Comparison of ENCODE assay signal across 33 cellular contexts in genomic region chr16:3731126-3731935, GRCh38. TPM values are rescaled to one million over a fixed set of nuclear protein-coding genes. Genes with fewer than 3 reads are reported as not detected.
DNase-seq lines count a peak whose midpoint lies in the region; ATAC-seq, FAIRE-seq and TF ChIP-seq lines count a peak whose summit lies in the region.
"Had no signal": no experiment of that assay in that cellular context is flagged by ENCODE, and none has a peak within 500 bp of the region (broad histone marks: within the 10 kb centered on the region; RNA-seq: fewer than 3 reads in every experiment).

No MANE protein-coding gene starts in this region.

- no peaks in the 10 kb centered on the region for H3K4me1 ChIP-seq in GM12878 (ENCODE audit: control insufficient read depth, insufficient read depth, low read length)
- H3K4me1 ChIP-seq in CD4-positive, alpha-beta memory T cell (ENCODE audit: insufficient read depth, low read length): no peaks in the 10 kb centered on the region
- H3K4me1 ChIP-seq: BE2C, pancreas, vagina had no signal

- no peaks in the 10 kb centered on the region for H3K4me1 Mint-ChIP-seq in activated naive CD8-positive, alpha-beta T cell treated with anti-CD3 and anti-CD28 coated beads for 36 hours
- H3K4me1 Mint-ChIP-seq in activated naive CD8-positive, alpha-beta T cell treated with anti-CD3 and anti-CD28 coated beads, Interleukin-2, amount 50 U/mL, for 24 hours: no peaks in the 10 kb centered on the region
- H3K4me1 Mint-ChIP-seq in memory B cell: peaks cover 8% of the 10 kb centered on the region
- no peaks in the 10 kb centered on the region for H3K4me1 Mint-ChIP-seq in type B pancreatic cell (ENCODE audit: unreplicated experiment)
- peaks cover 0 to 4% (median 0%) of the 10 kb centered on the region in 4 donors for H3K4me1 Mint-ChIP-seq in CD4-positive, alpha-beta memory T cell
- H3K4me1 Mint-ChIP-seq: nephron, T-cell had no signal

- H3K9me3 Mint-ChIP-seq in activated naive CD8-positive, alpha-beta T cell treated with anti-CD3 and anti-CD28 coated beads for 36 hours: no peaks in the 10 kb centered on the region
- H3K9me3 Mint-ChIP-seq in activated naive CD8-positive, alpha-beta T cell treated with anti-CD3 and anti-CD28 coated beads, Interleukin-2, amount 50 U/mL, for 24 hours: no peaks in the 10 kb centered on the region
- H3K9me3 Mint-ChIP-seq in memory B cell: no peaks in the 10 kb centered on the region
- no peaks in the 10 kb centered on the region for H3K9me3 Mint-ChIP-seq in type B pancreatic cell
- H3K9me3 Mint-ChIP-seq in CD4-positive, alpha-beta memory T cell: peaks cover 0 to 8% (median 0%) of the 10 kb centered on the region in 8 donors
- H3K9me3 Mint-ChIP-seq: activated CD4-positive, alpha-beta T cell treated with anti-CD3 and anti-CD28 coated beads, Interleukin-2, amount 10 ng/mL, durations not matched to agents 24 days and 14 days; immature natural killer cell; nephron; stimulated activated naive CD8-positive, alpha-beta T cell treated with anti-CD3 and anti-CD28 coated beads, Interleukin-15, amount 100 ng/mL, for 72 hours; T-cell had no signal

- H3K4me3 ChIP-seq in GM12878: no peak overlapping the region
- no peak overlapping the region for H3K4me3 ChIP-seq in CD4-positive, alpha-beta memory T cell (ENCODE audit: low read length in 2 of 2)
- H3K4me3 ChIP-seq: coronary artery, HAP-1, pancreas, vagina had no signal

- no peak for FAIRE-seq in GM12878 (lab: Jason Lieb, UNC)
- no peak for FAIRE-seq in HTR-8/SVneo (lab: Jason Lieb, UNC)
- FAIRE-seq: bronchial epithelial cell, GM12891, pancreas, small intestine had no signal

- no peaks in the 10 kb centered on the region for H3K27me3 ChIP-seq in GM12878 (replicated peaks in 1 of 2; ENCODE audit: control insufficient read depth in 2 of 2, insufficient read depth in 2 of 2, low read length in 1 of 2)
- H3K27me3 ChIP-seq in CD4-positive, alpha-beta memory T cell (ENCODE audit: insufficient read depth, low read length): no peaks in the 10 kb centered on the region
- H3K27me3 ChIP-seq: BE2C, pancreas, vagina had no signal

- H3K9ac ChIP-seq in GM12878 (ENCODE audit: control insufficient read depth, insufficient read depth, low read length): no peak overlapping the region

- POLR2A ChIA-PET in GM12878 (lab: Charles Lee): no interaction called here
- POLR2A ChIA-PET in CD4-positive, alpha-beta memory T cell (lab: Charles Lee; ENCODE audit: partially characterized antibody): interaction anchor here (1.6 kb wide), 1 partner anchor 14 kb away, joined by 5 read pairs; the partner anchor contains the start of gene TRAP1

- intact Hi-C loops in GM12878 (cut with micrococcal nuclease; ENCODE audit: unreplicated experiment): no loop called here
- intact Hi-C loops in CD4-positive, alpha-beta memory T cell (cut with micrococcal nuclease): no loop called here

- peak; percentile 14; the same call in 1 of the 2 replicates for TF ChIP-seq POLR2A in GM12878 (IDR thresholded peaks at IDR 0.05; ENCODE audit: low read depth, low read length)

- no peak for TF ChIP-seq EP300 in GM12878 (IDR thresholded peaks at IDR 0.05; ENCODE audit: borderline replicate concordance in 1 of 2, control insufficient read depth in 1 of 2, low read depth in 2 of 2, low read length in 2 of 2)

- in situ Hi-C loops in GM12878 (cut with MboI): no loop called here

- H3K27me3 Mint-ChIP-seq in activated naive CD8-positive, alpha-beta T cell treated with anti-CD3 and anti-CD28 coated beads for 36 hours: no peaks in the 10 kb centered on the region
- no peaks in the 10 kb centered on the region for H3K27me3 Mint-ChIP-seq in activated naive CD8-positive, alpha-beta T cell treated with anti-CD3 and anti-CD28 coated beads, Interleukin-2, amount 50 U/mL, for 24 hours
- H3K27me3 Mint-ChIP-seq in memory B cell: no peaks in the 10 kb centered on the region
- no peaks in the 10 kb centered on the region for H3K27me3 Mint-ChIP-seq in type B pancreatic cell
- H3K27me3 Mint-ChIP-seq in CD4-positive, alpha-beta memory T cell: no peaks in the 10 kb centered on the region
- H3K27me3 Mint-ChIP-seq: activated CD4-positive, alpha-beta T cell treated with anti-CD3 and anti-CD28 coated beads, Interleukin-2, amount 10 ng/mL, durations not matched to agents 24 days and 14 days; stimulated activated naive CD8-positive, alpha-beta T cell treated with anti-CD3 and anti-CD28 coated beads, Interleukin-15, amount 100 ng/mL, for 72 hours; T-cell had no signal

- no peak for TF ChIP-seq RAD21 in GM12878 (IDR thresholded peaks at IDR 0.05; ENCODE audit: insufficient read depth, low read depth, low read length)

- H3K27ac ChIP-seq in GM12878 (ENCODE audit: control insufficient read depth, insufficient read depth): no peak overlapping the region
- no peak overlapping the region for H3K27ac ChIP-seq in CD4-positive, alpha-beta memory T cell (ENCODE audit: low read depth, low read length)
- H3K27ac ChIP-seq: coronary artery, pancreas, vagina, WERI-Rb-1 had no signal

- 95% methylated on average over 31 of the region's 34 CpGs for WGBS in GM12878 (ENCODE audit: insufficient coverage, insufficient replicate concordance, low lambda C conversion rate, missing lambda C conversion rate)

- no peak overlapping the region for H3K4me3 Mint-ChIP-seq in activated naive CD8-positive, alpha-beta T cell treated with anti-CD3 and anti-CD28 coated beads for 36 hours
- no peak overlapping the region for H3K4me3 Mint-ChIP-seq in activated naive CD8-positive, alpha-beta T cell treated with anti-CD3 and anti-CD28 coated beads, Interleukin-2, amount 50 U/mL, for 24 hours
- H3K4me3 Mint-ChIP-seq in memory B cell (no peak overlapping the region), type B pancreatic cell (no peak overlapping the region)
- H3K4me3 Mint-ChIP-seq in CD4-positive, alpha-beta memory T cell: no peak overlapping the region
- H3K4me3 Mint-ChIP-seq: activated CD4-positive, alpha-beta T cell treated with anti-CD3 and anti-CD28 coated beads, Interleukin-2, amount 10 ng/mL, durations not matched to agents 24 days and 14 days; nephron; T-cell had no signal

- no TSS peak for BruUV-seq in GM12878 (replicated peaks; lab: Mats Ljungman, UMichigan)

- H3K79me2 ChIP-seq in GM12878 (ENCODE audit: control insufficient read depth, insufficient read depth, low read length): no peaks in the 10 kb centered on the region

- peaks cover 20% of the 10 kb centered on the region for H3K36me3 Mint-ChIP-seq in activated naive CD8-positive, alpha-beta T cell treated with anti-CD3 and anti-CD28 coated beads for 36 hours
- peaks cover 33% of the 10 kb centered on the region for H3K36me3 Mint-ChIP-seq in activated naive CD8-positive, alpha-beta T cell treated with anti-CD3 and anti-CD28 coated beads, Interleukin-2, amount 50 U/mL, for 24 hours (ENCODE audit: low read depth)
- H3K36me3 Mint-ChIP-seq in memory B cell: peaks cover 53% of the 10 kb centered on the region
- H3K36me3 Mint-ChIP-seq in type B pancreatic cell: peaks cover 33% of the 10 kb centered on the region
- H3K36me3 Mint-ChIP-seq in CD4-positive, alpha-beta memory T cell: peaks cover 54 to 74% of the 10 kb centered on the region in 2 donors

- TF ChIP-seq CTCF in GM12878 (IDR thresholded peaks at IDR 0.05 in 2 of 3, conservative IDR thresholded peaks at IDR 0.05 in 1 of 3; ENCODE audit: control insufficient read depth in 2 of 3, extremely low read depth in 1 of 3, insufficient read depth in 1 of 3, low read depth in 3 of 3, low read length in 3 of 3) (no peak), type B pancreatic cell (conservative IDR thresholded peaks at IDR 0.05) (no peak)

- peak overlapping the region; percentile 63 for H3K27ac Mint-ChIP-seq in activated naive CD8-positive, alpha-beta T cell treated with anti-CD3 and anti-CD28 coated beads for 36 hours
- H3K27ac Mint-ChIP-seq in activated naive CD8-positive, alpha-beta T cell treated with anti-CD3 and anti-CD28 coated beads, Interleukin-2, amount 50 U/mL, for 24 hours: no peak overlapping the region
- peak overlapping the region; percentile 50 for H3K27ac Mint-ChIP-seq in memory B cell
- peak overlapping the region; percentile 74 for H3K27ac Mint-ChIP-seq in type B pancreatic cell
- H3K27ac Mint-ChIP-seq in CD4-positive, alpha-beta memory T cell: peak overlapping the region in 1 of 7 donors; percentile 46
- H3K27ac Mint-ChIP-seq: activated CD4-positive, alpha-beta T cell treated with anti-CD3 and anti-CD28 coated beads, Interleukin-2, amount 10 ng/mL, durations not matched to agents 24 days and 14 days; nephron; T-cell had no signal

- no peaks in the 10 kb centered on the region for H3K9me3 ChIP-seq in GM12878 (replicated peaks; ENCODE audit: control insufficient read depth, insufficient read depth, low read length)
- H3K9me3 ChIP-seq in CD4-positive, alpha-beta memory T cell (ENCODE audit: control insufficient read depth in 1 of 2, low read length in 2 of 2): no peaks in the 10 kb centered on the region
- H3K9me3 ChIP-seq: BE2C, HAP-1, pancreas, vagina had no signal

- RAD21 ChIA-PET in GM12878 (lab: Charles Lee; ENCODE audit: unreplicated experiment): interaction anchor here (1.2 kb wide), 1 partner anchor 50 kb away, joined by 3 read pairs; no protein-coding TSS in a partner anchor

- no peak for DNase-seq in activated naive CD8-positive, alpha-beta T cell treated with anti-CD3 and anti-CD28 coated beads for 36 hours
- no peak for DNase-seq in activated naive CD8-positive, alpha-beta T cell treated with anti-CD3 and anti-CD28 coated beads, Interleukin-2, amount 50 U/mL, for 24 hours
- DNase-seq in GM12878 (ENCODE audit: low read depth, low spot score) (no peak), memory B cell (ENCODE audit: low spot score in 2 of 2) (no peak), type B pancreatic cell (ENCODE audit: extremely low spot score, unreplicated experiment) (no peak), HTR-8/SVneo (ENCODE audit: insufficient read length, low spot score) (no peak), NCI-H2196 treated with DMSO at 0.1 percent for 48 hours (lab: John Stamatoyannopoulos, UW; ENCODE audit: unreplicated experiment) (no peak)
- no peak for DNase-seq in CD4-positive, alpha-beta memory T cell
- DNase-seq: ACHN; activated CD4-positive, alpha-beta T cell treated with anti-CD3 and anti-CD28 coated beads, Interleukin-2, amount 10 ng/mL, durations not matched to agents 24 days and 14 days; activated naive CD4-positive, alpha-beta T cell treated with anti-CD3 and anti-CD28 coated beads, Interleukin-2, amount 50 U/mL, for 16 hours; BE2C; effector memory CD4-positive, alpha-beta T cell; erythroblast; immature natural killer cell; IMR-90; left colon; NCI-H1048; NCI-H1694; NCI-H2171; NCI-H510A; retina; small intestine; stimulated activated naive CD8-positive, alpha-beta T cell treated with anti-CD3 and anti-CD28 coated beads, Interleukin-15, amount 100 ng/mL, for 72 hours; T-cell; WERI-Rb-1 had no signal

- H4K20me1 ChIP-seq in GM12878 (ENCODE audit: control insufficient read depth, insufficient read depth): no peaks in the 10 kb centered on the region

- SMC1A ChIA-PET in GM12878 (lab: Charles Lee; ENCODE audit: uncharacterized antibody, unreplicated experiment): interaction anchor here (0.9 kb wide), 1 partner anchor 10 kb away, joined by 3 read pairs; no protein-coding TSS in a partner anchor

- no peak overlapping the region for H2AFZ ChIP-seq in GM12878 (ENCODE audit: control insufficient read depth, low read depth, low read length)

- H3K36me3 ChIP-seq in GM12878 (ENCODE audit: control insufficient read depth in 2 of 2, insufficient read depth in 2 of 2, low read length in 1 of 2): peaks cover 19 to 56% of the 10 kb centered on the region in 2 experiments
- peaks cover 71% of the 10 kb centered on the region for H3K36me3 ChIP-seq in CD4-positive, alpha-beta memory T cell (ENCODE audit: insufficient read depth, low read length)

- H3K4me2 ChIP-seq in GM12878 (ENCODE audit: control insufficient read depth, insufficient read depth): no peak overlapping the region

- no peak for ATAC-seq in activated naive CD8-positive, alpha-beta T cell treated with anti-CD3 and anti-CD28 coated beads, Interleukin-2, amount 50 U/mL, for 24 hours
- no peak for ATAC-seq in GM12878
- no peak for ATAC-seq in memory B cell (ENCODE audit: low read depth)
- ATAC-seq: left colon; stimulated activated naive CD8-positive, alpha-beta T cell treated with anti-CD3 and anti-CD28 coated beads, Interleukin-15, amount 100 ng/mL, for 72 hours; T-cell had no signal

- CTCF ChIA-PET in GM12878 (lab: Yijun Ruan, JAX): interaction anchor here (0.6 kb wide), 1 partner anchor 204 kb away, joined by 3 read pairs; no protein-coding TSS in a partner anchor
- CTCF ChIA-PET in CD4-positive, alpha-beta memory T cell (lab: Charles Lee; ENCODE audit: partially characterized antibody): no interaction called here

RNA-seq across cellular contexts. Expression of gene TRAP1, which starts 14.0 kb away (rescaled TPM):
- 100 to 1,000 TPM; 366 to 377 TPM for total RNA-seq in activated naive CD8-positive, alpha-beta T cell treated with anti-CD3 and anti-CD28 coated beads for 36 hours
- total RNA-seq in GM12878 (2013; cell fraction: nucleolus; rRNA removed): 133 and 136 TPM in 2 replicates
- total RNA-seq in GM12878 (2014; rRNA removed) (308 and 442 TPM in 2 replicates), GM12878 (2014; rRNA removed; fragmentation: Illumina TruSeq; extraction: Trizol) (102 and 111 TPM in 2 replicates), GM12878 (2021) (287 and 303 TPM in 2 replicates), type B pancreatic cell (ENCODE audit: low replicate concordance) (132 and 138 TPM in 2 replicates)
- 68.0 TPM for polyA plus RNA-seq in GM12878 (2011; ENCODE audit: low read depth)
- polyA plus RNA-seq in GM12878 (2011; rRNA removed) (106 and 262 TPM in 2 replicates), GM12878 (2014; fragmentation: Illumina TruSeq; extraction: Trizol) (112 and 214 TPM in 2 replicates), GM12878 (2014; fragmentation: Nextera tagmentation; extraction: Ambion mirVana) (10 to 100 TPM; 16.3 to 60.3 TPM), GM12878 (2014; rRNA removed) (238 and 391 TPM in 2 replicates), GM12878 (2016; fragmentation: Nextera tagmentation; extraction: Ambion mirVana) (100 to 1,000 TPM; 243 to 265 TPM)
- polyA plus RNA-seq in GM12878 (2011; cell fraction: cytosol; rRNA removed): 226 and 259 TPM in 2 replicates
- 396 and 407 TPM in 2 replicates for polyA plus RNA-seq in GM12878 (2011; cell fraction: nucleus; rRNA removed)
- 133 and 169 TPM in 2 replicates for polyA plus RNA-seq in GM12878 (2012)
- 273 and 287 TPM in 2 replicates for polyA minus RNA-seq in GM12878 (2011; rRNA and poly(A)+ RNA removed)
- 68.3 and 93.6 TPM in 2 replicates for polyA minus RNA-seq in GM12878 (2011; cell fraction: cytosol; rRNA and poly(A)+ RNA removed)
- 79.7 and 130 TPM in 2 replicates for polyA minus RNA-seq in GM12878 (2011; cell fraction: nucleus; rRNA and poly(A)+ RNA removed)
- total RNA-seq in CD4-positive, alpha-beta memory T cell: 100 to 1,000 TPM; 101 to 111 TPM
- 10 to 100 TPM; 56.4 to 59.2 TPM for polyA plus RNA-seq in CD4-positive, alpha-beta memory T cell
